20 cellular contexts compared by ENCODE assay signal in the genomic region with DNA sequence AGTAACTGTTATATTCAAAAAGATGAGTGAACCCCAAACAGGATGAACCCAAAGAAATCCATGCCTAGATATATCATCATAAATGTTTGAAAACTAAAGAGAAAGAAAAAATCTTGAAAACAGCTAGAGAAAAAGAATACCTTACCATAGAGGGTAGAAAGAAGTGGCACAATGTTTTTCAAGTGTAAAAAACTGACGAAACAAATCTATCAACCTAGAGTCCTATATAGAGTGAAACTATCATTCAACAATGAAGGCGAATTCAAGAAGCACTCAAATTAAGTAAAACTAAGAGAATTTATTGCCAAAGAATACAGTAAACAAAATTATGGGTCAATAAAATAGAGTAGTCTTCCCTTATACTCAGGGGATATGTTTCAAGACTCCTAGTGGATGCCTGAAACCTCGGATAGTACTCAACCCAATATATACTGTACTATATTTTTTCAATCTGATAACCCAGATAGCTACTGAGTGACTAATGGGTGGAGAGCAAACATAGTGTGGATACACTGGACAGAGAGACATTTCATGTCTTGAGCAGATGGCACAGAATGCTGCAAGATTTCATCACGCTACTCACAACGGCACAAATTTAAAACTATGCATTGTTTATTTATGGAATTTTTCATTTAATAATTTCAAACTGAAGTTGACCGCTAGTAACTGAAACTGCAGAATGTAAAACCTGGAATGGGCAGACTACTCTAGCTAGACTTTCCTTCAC. TPM values are rescaled to one million over a fixed set of nuclear protein-coding genes. Genes with fewer than 3 reads are reported as not detected.
DNase-seq lines count a peak whose midpoint lies in the region.
"Had no signal": no experiment of that assay in that cellular context is flagged by ENCODE, and none has a peak within 500 bp of the region (broad histone marks: within the 10 kb centered on the region; RNA-seq: fewer than 3 reads in every experiment).

No MANE protein-coding gene starts in this region.

- CTCF ChIA-PET in activated naive CD4-positive, alpha-beta T cell treated with anti-CD3 and anti-CD28 coated beads, Interleukin-2, amount 10 ng/mL, durations not matched to agents 7 days and 5 days (lab: Charles Lee) = no interaction called here

- H3K4me3 Mint-ChIP-seq in activated naive CD4-positive, alpha-beta T cell treated with anti-CD3 and anti-CD28 coated beads, Interleukin-2, amount 10 ng/mL, durations not matched to agents 7 days and 5 days = no peak overlapping the region
- H3K4me3 Mint-ChIP-seq: activated CD4-positive, alpha-beta memory T cell treated with anti-CD3 and anti-CD28 coated beads, Interleukin-2, amount 10 ng/mL, durations not matched to agents 7 days and 5 days; CD4-positive, alpha-beta T cell; stimulated activated memory B cell treated with anti-CD40 and anti-IgM and Interleukin-4, amounts not matched to agents 10 μg/mL and 1 μg/mL and 100 μg/mL, for 72 hours had no signal

- H3K27ac Mint-ChIP-seq in activated naive CD4-positive, alpha-beta T cell treated with anti-CD3 and anti-CD28 coated beads, Interleukin-2, amount 10 ng/mL, durations not matched to agents 7 days and 5 days = no peak overlapping the region
- H3K27ac Mint-ChIP-seq: activated CD4-positive, alpha-beta memory T cell treated with anti-CD3 and anti-CD28 coated beads, Interleukin-2, amount 10 ng/mL, durations not matched to agents 7 days and 5 days; CD4-positive, alpha-beta T cell; stimulated activated memory B cell treated with anti-CD40 and anti-IgM and Interleukin-4, amounts not matched to agents 10 μg/mL and 1 μg/mL and 100 μg/mL, for 72 hours had no signal

- DNase-seq in Daoy (ENCODE audit: low read depth) (peak; percentile 31), HuH-7.5 (ENCODE audit: low spot score) (peak; percentile 10), astrocyte of the hippocampus (ENCODE audit: low read depth, low spot score) (peak; percentile 8), hepatic stellate cell (ENCODE audit: low spot score) (peak; percentile 22), HK-2 (ENCODE audit: unreplicated experiment) (no peak), NCI-H1105 (lab: John Stamatoyannopoulos, UW) (no peak), T1000 (lab: John Stamatoyannopoulos, UW) (no peak)
- DNase-seq in activated naive CD4-positive, alpha-beta T cell treated with anti-CD3 and anti-CD28 coated beads, Interleukin-2, amount 10 ng/mL, durations not matched to agents 7 days and 5 days = no peak
- DNase-seq: activated CD4-positive, alpha-beta memory T cell treated with anti-CD3 and anti-CD28 coated beads, Interleukin-2, amount 10 ng/mL, durations not matched to agents 7 days and 5 days; activated CD4-positive, CD25-positive, alpha-beta regulatory T cell; activated gamma-delta T cell; activated T-cell treated with anti-CD3 and anti-CD28 coated beads for 4 hours; CD4-positive, alpha-beta T cell; central memory CD4-positive, alpha-beta T cell; DMS153; mammary epithelial cell; NCI-H1436; NCI-H524 treated with DMSO at 0.1 percent for 48 hours; stimulated activated CD4-positive, alpha-beta T cell treated with anti-CD3 and anti-CD28 coated beads, Interleukin-2, amount 100 ng/mL, for 24 hours had no signal

- H3K9me3 Mint-ChIP-seq in activated naive CD4-positive, alpha-beta T cell treated with anti-CD3 and anti-CD28 coated beads, Interleukin-2, amount 10 ng/mL, durations not matched to agents 7 days and 5 days = no peaks in the 10 kb centered on the region
- H3K9me3 Mint-ChIP-seq: activated CD4-positive, alpha-beta memory T cell treated with anti-CD3 and anti-CD28 coated beads, Interleukin-2, amount 10 ng/mL, durations not matched to agents 7 days and 5 days; CD4-positive, alpha-beta T cell; stimulated activated memory B cell treated with anti-CD40 and anti-IgM and Interleukin-4, amounts not matched to agents 10 μg/mL and 1 μg/mL and 100 μg/mL, for 72 hours had no signal

- H3K27me3 Mint-ChIP-seq in activated naive CD4-positive, alpha-beta T cell treated with anti-CD3 and anti-CD28 coated beads, Interleukin-2, amount 10 ng/mL, durations not matched to agents 7 days and 5 days = no peaks in the 10 kb centered on the region
- H3K27me3 Mint-ChIP-seq: CD4-positive, alpha-beta T cell had no signal

- H3K4me1 Mint-ChIP-seq in activated naive CD4-positive, alpha-beta T cell treated with anti-CD3 and anti-CD28 coated beads, Interleukin-2, amount 10 ng/mL, durations not matched to agents 7 days and 5 days = peaks cover 4% of the 10 kb centered on the region
- H3K4me1 Mint-ChIP-seq: stimulated activated memory B cell treated with anti-CD40 and anti-IgM and Interleukin-4, amounts not matched to agents 10 μg/mL and 1 μg/mL and 100 μg/mL, for 72 hours had no signal

- H3K36me3 Mint-ChIP-seq in activated naive CD4-positive, alpha-beta T cell treated with anti-CD3 and anti-CD28 coated beads, Interleukin-2, amount 10 ng/mL, durations not matched to agents 7 days and 5 days = no peaks in the 10 kb centered on the region
- H3K36me3 Mint-ChIP-seq: stimulated activated memory B cell treated with anti-CD40 and anti-IgM and Interleukin-4, amounts not matched to agents 10 μg/mL and 1 μg/mL and 100 μg/mL, for 72 hours had no signal

RNA-seq across cellular contexts. Expression of a gene that starts 52.6 kb away (rescaled TPM):
- 63.4 and 84.9 TPM in 2 replicates for total RNA-seq in Daoy (2014; rRNA removed; shearing (Covaris generic))

Comparison
In these comparisons a context has a peak if more than half of its experiments do, and no peak if none do; other contexts are left out.
1. DNase-seq: peak in Daoy (single experiment), HuH-7.5 (single experiment), astrocyte of the hippocampus (single experiment) and hepatic stellate cell (single experiment); none in HK-2 (single experiment), NCI-H1105 (single experiment), activated naive CD4-positive, alpha-beta T cell treated with anti-CD3 and anti-CD28 coated beads, Interleukin-2, amount 10 ng/mL, durations not matched to agents 7 days and 5 days (single experiment) and T1000 (single experiment).